Comparison of ENCODE assay signal across 29 cellular contexts in the genomic region with DNA sequence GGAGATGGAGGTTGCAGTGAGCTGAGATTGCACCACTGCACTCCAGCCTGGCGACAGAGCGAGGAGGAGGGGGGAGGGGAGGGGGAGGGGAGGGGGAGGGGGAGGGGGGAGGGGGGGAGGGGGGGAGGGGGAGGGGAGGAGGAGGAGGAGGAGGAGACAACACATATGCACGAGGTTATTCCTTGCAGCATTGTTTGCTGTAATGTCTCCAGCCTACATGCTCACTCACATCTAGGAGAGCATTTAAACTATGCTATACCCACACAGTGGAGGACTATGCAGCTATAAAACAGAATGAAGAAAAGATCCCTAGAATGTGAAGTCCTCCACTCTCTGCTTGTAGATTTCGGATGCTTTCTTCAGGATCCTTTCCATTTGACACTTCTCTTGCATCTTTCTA. TPM values are rescaled to one million over a fixed set of nuclear protein-coding genes. Genes with fewer than 3 reads are reported as not detected.
DNase-seq lines count a peak whose midpoint lies in the region; ATAC-seq, FAIRE-seq and TF ChIP-seq lines count a peak whose summit lies in the region.
"Had no signal": no experiment of that assay in that cellular context is flagged by ENCODE, and none has a peak within 500 bp of the region (broad histone marks: within the 10 kb centered on the region; RNA-seq: fewer than 3 reads in every experiment).

No MANE protein-coding gene starts in this region.

- no peaks in the 10 kb centered on the region for H3K4me1 Mint-ChIP-seq in activated T-helper 1 cell treated with anti-CD3 and anti-CD28 coated beads, Interleukin-12 subunit alpha, Interleukin-12 subunit beta, Interleukin-2, Interleukin-4 antibody, amounts not matched to agents 30 ng/mL and 10 ng/mL and 1 ng/mL, durations not matched to agents 14 hours and 24 hours and 36 hours (ENCODE audit: low read depth)
- no peaks in the 10 kb centered on the region for H3K4me1 Mint-ChIP-seq in stimulated activated memory B cell treated with anti-CD40 and anti-IgM and Interleukin-4, amounts not matched to agents 10 μg/mL and 1 μg/mL and 100 μg/mL, for 72 hours

- H2AFZ ChIP-seq in HepG2 (ENCODE audit: low read length) = no peak overlapping the region
- H2AFZ ChIP-seq in smooth muscle cell (ENCODE audit: low read depth) = no peak overlapping the region
- H2AFZ ChIP-seq: PC-9 had no signal

- CTCF ChIA-PET in HepG2 (lab: Yijun Ruan, JAX; ENCODE audit: low intra/inter-chr PET ratio, low total read pairs) = no interaction called here

- intact Hi-C loops in HepG2 (cut with micrococcal nuclease; ENCODE audit: unreplicated experiment) (no loop called here), right lobe of liver (cut with DNase I) (no loop called here)
- intact Hi-C loops in activated T-helper 1 cell treated with anti-CD3 and anti-CD28 coated beads, Interleukin-12 subunit alpha, Interleukin-12 subunit beta, Interleukin-2, Interleukin-4 antibody, amounts not matched to agents 30 ng/mL and 10 ng/mL and 1 ng/mL, durations not matched to agents 14 hours and 24 hours and 36 hours (cut with micrococcal nuclease) = no loop called here

- H3K9ac ChIP-seq in HepG2 (ENCODE audit: insufficient read depth, low read depth, low read length) (no peak overlapping the region), smooth muscle cell (ENCODE audit: low read depth) (no peak overlapping the region)
- H3K9ac ChIP-seq: BLaER1 had no signal

- no peak for FAIRE-seq in HepG2 (lab: Jason Lieb, UNC)
- FAIRE-seq: A204.1, G401.6 had no signal

- no peaks in the 10 kb centered on the region for H3K36me3 ChIP-seq in HepG2 (replicated peaks in 1 of 2; ENCODE audit: control insufficient read depth in 1 of 2, insufficient read depth in 2 of 2, low read length in 2 of 2)
- H3K36me3 ChIP-seq in right lobe of liver = no peaks in the 10 kb centered on the region
- no peaks in the 10 kb centered on the region for H3K36me3 ChIP-seq in smooth muscle cell (ENCODE audit: low read depth)
- H3K36me3 ChIP-seq: BLaER1 had no signal

- H3K27me3 ChIP-seq in HepG2 (ENCODE audit: control insufficient read depth in 1 of 2, insufficient read depth in 2 of 2, low read length in 2 of 2) (no peaks in the 10 kb centered on the region), right lobe of liver (no peaks in the 10 kb centered on the region), smooth muscle cell (ENCODE audit: low read depth) (no peaks in the 10 kb centered on the region)
- H3K27me3 ChIP-seq: BLaER1 had no signal

- H3F3A ChIP-seq in smooth muscle cell (ENCODE audit: low read depth) = no peaks in the 10 kb centered on the region

- H3K4me3 Mint-ChIP-seq in activated T-helper 1 cell treated with anti-CD3 and anti-CD28 coated beads, Interleukin-12 subunit alpha, Interleukin-12 subunit beta, Interleukin-2, Interleukin-4 antibody, amounts not matched to agents 30 ng/mL and 10 ng/mL and 1 ng/mL, durations not matched to agents 14 hours and 24 hours and 36 hours = no peak overlapping the region
- H3K4me3 Mint-ChIP-seq in stimulated activated memory B cell treated with anti-CD40 and anti-IgM and Interleukin-4, amounts not matched to agents 10 μg/mL and 1 μg/mL and 100 μg/mL, for 72 hours = no peak overlapping the region
- H3K4me3 Mint-ChIP-seq: CD4-positive, CD25-positive, alpha-beta regulatory T cell had no signal

- WGBS in HepG2 (ENCODE audit: low lambda C conversion rate) = 67% methylated on average over 4 of the region's 4 CpGs
- WGBS in right lobe of liver (ENCODE audit: insufficient coverage, low coverage, low lambda C conversion rate, missing lambda C conversion rate) = 53% methylated on average over 3 of the region's 4 CpGs
- 100% methylated on average over 1 of the region's 4 CpGs for WGBS in smooth muscle cell (ENCODE audit: low lambda C conversion rate)

- H3K9me3 Mint-ChIP-seq in activated T-helper 1 cell treated with anti-CD3 and anti-CD28 coated beads, Interleukin-12 subunit alpha, Interleukin-12 subunit beta, Interleukin-2, Interleukin-4 antibody, amounts not matched to agents 30 ng/mL and 10 ng/mL and 1 ng/mL, durations not matched to agents 14 hours and 24 hours and 36 hours = peaks cover 6% of the 10 kb centered on the region
- H3K9me3 Mint-ChIP-seq in stimulated activated memory B cell treated with anti-CD40 and anti-IgM and Interleukin-4, amounts not matched to agents 10 μg/mL and 1 μg/mL and 100 μg/mL, for 72 hours = no peaks in the 10 kb centered on the region

- H3K4me2 ChIP-seq in HepG2 (ENCODE audit: low read depth, low read length) (no peak overlapping the region), smooth muscle cell (no peak overlapping the region)
- H3K4me2 ChIP-seq: PC-9 had no signal

- H3K9me3 ChIP-seq in HepG2 (ENCODE audit: low read length) = no peaks in the 10 kb centered on the region
- H3K9me3 ChIP-seq in right lobe of liver = no peaks in the 10 kb centered on the region
- H3K9me3 ChIP-seq in smooth muscle cell (replicated peaks; ENCODE audit: low read depth) = no peaks in the 10 kb centered on the region
- H3K9me3 ChIP-seq: BLaER1 had no signal

- no peak for DNase-seq in HepG2 (ENCODE audit: low spot score)
- DNase-seq in right lobe of liver = no peak
- DNase-seq in activated T-helper 1 cell treated with anti-CD3 and anti-CD28 coated beads, Interleukin-12 subunit alpha, Interleukin-12 subunit beta, Interleukin-2, Interleukin-4 antibody, amounts not matched to agents 30 ng/mL and 10 ng/mL and 1 ng/mL, durations not matched to agents 14 hours and 24 hours and 36 hours (ENCODE audit: low spot score) = no peak
- no peak for DNase-seq in NCI-H1417 treated with DMSO at 0.1 percent for 48 hours (lab: John Stamatoyannopoulos, UW)
- no peak for DNase-seq in smooth muscle cell (lab: John Stamatoyannopoulos, UW; ENCODE audit: unreplicated experiment)
- DNase-seq: CD4-positive, CD25-positive, alpha-beta regulatory T cell; DMS153; GOT3; HCEC 1CT; Kasumi-1; MV-4-11; NCI-H1105 treated with DMSO at 0.1 percent for 48 hours; NCI-H2029; NCI-H2227 treated with DMSO at 0.1 percent for 48 hours; NCI-H526 treated with DMSO at 0.1 percent for 48 hours; PC-9; Right ventricle myocardium superior; RPMI8226 had no signal

- TF ChIP-seq EP300 in HepG2 (IDR thresholded peaks at IDR 0.05; ENCODE audit: low read depth in 2 of 2, low read length in 2 of 2) = no peak
- TF ChIP-seq EP300 in HepG2 (CRISPR knock-in tag; IDR thresholded peaks at IDR 0.05; ENCODE audit: borderline replicate concordance) = no peak

- peaks cover 1% of the 10 kb centered on the region for H3K27me3 Mint-ChIP-seq in activated T-helper 1 cell treated with anti-CD3 and anti-CD28 coated beads, Interleukin-12 subunit alpha, Interleukin-12 subunit beta, Interleukin-2, Interleukin-4 antibody, amounts not matched to agents 30 ng/mL and 10 ng/mL and 1 ng/mL, durations not matched to agents 14 hours and 24 hours and 36 hours (ENCODE audit: insufficient read depth)
- no peaks in the 10 kb centered on the region for H3K27me3 Mint-ChIP-seq in stimulated activated memory B cell treated with anti-CD40 and anti-IgM and Interleukin-4, amounts not matched to agents 10 μg/mL and 1 μg/mL and 100 μg/mL, for 72 hours
- H3K27me3 Mint-ChIP-seq: CD4-positive, CD25-positive, alpha-beta regulatory T cell had no signal

- TF ChIP-seq CTCF in HepG2 (CRISPR knock-in tag; IDR thresholded peaks at IDR 0.05) (no peak), right lobe of liver (IDR thresholded peaks at IDR 0.05) (no peak), smooth muscle cell (IDR thresholded peaks at IDR 0.05; ENCODE audit: borderline replicate concordance, insufficient read depth, poor library complexity, severe bottlenecking) (no peak)

- no TSS peak for BruUV-seq in HepG2 (replicated peaks; lab: Mats Ljungman, UMichigan)

- H3K27ac ChIP-seq in HepG2 (ENCODE audit: extremely low read length, insufficient read depth, low read length) = no peak overlapping the region
- no peak overlapping the region for H3K27ac ChIP-seq in right lobe of liver
- H3K27ac ChIP-seq in cingulate gyrus (ENCODE audit: low read depth, low read length) = peak overlapping the region; percentile 39
- no peak overlapping the region for H3K27ac ChIP-seq in smooth muscle cell (ENCODE audit: low read depth)
- H3K27ac ChIP-seq: BLaER1, HL-60, PC-9 had no signal

- H3K4me3 ChIP-seq in HepG2 (replicated peaks in 1 of 3; ENCODE audit: insufficient read depth in 1 of 3, low read depth in 2 of 3, low read length in 3 of 3) (no peak overlapping the region), right lobe of liver (no peak overlapping the region), smooth muscle cell (no peak overlapping the region)
- H3K4me3 ChIP-seq: BLaER1, PC-9 had no signal

- peaks cover 1% of the 10 kb centered on the region for H3K36me3 Mint-ChIP-seq in activated T-helper 1 cell treated with anti-CD3 and anti-CD28 coated beads, Interleukin-12 subunit alpha, Interleukin-12 subunit beta, Interleukin-2, Interleukin-4 antibody, amounts not matched to agents 30 ng/mL and 10 ng/mL and 1 ng/mL, durations not matched to agents 14 hours and 24 hours and 36 hours (ENCODE audit: low read depth)
- H3K36me3 Mint-ChIP-seq in stimulated activated memory B cell treated with anti-CD40 and anti-IgM and Interleukin-4, amounts not matched to agents 10 μg/mL and 1 μg/mL and 100 μg/mL, for 72 hours = no peaks in the 10 kb centered on the region

- no peak for TF ChIP-seq RAD21 in HepG2 (CRISPR knock-in tag; IDR thresholded peaks at IDR 0.05)

- H4K20me1 ChIP-seq in HepG2 (ENCODE audit: insufficient read depth, low read length) = no peaks in the 10 kb centered on the region
- no peaks in the 10 kb centered on the region for H4K20me1 ChIP-seq in smooth muscle cell (ENCODE audit: low read depth)
- H4K20me1 ChIP-seq: BLaER1 had no signal

- TF ChIP-seq POLR2A in HepG2 (IDR thresholded peaks at IDR 0.05; ENCODE audit: insufficient read depth in 1 of 2, low read depth in 2 of 2, low read length in 2 of 2) = no peak
- TF ChIP-seq POLR2A in right lobe of liver (IDR thresholded peaks at IDR 0.05) = no peak

- no peaks in the 10 kb centered on the region for H3K4me1 ChIP-seq in HepG2 (ENCODE audit: insufficient read depth, low read length)
- H3K4me1 ChIP-seq in right lobe of liver = no peaks in the 10 kb centered on the region
- no peaks in the 10 kb centered on the region for H3K4me1 ChIP-seq in smooth muscle cell (ENCODE audit: low read depth)

- H3K79me2 ChIP-seq in HepG2 (ENCODE audit: insufficient read depth, low read length) (no peaks in the 10 kb centered on the region), smooth muscle cell (ENCODE audit: low read depth) (no peaks in the 10 kb centered on the region)

- in situ Hi-C loops in HepG2 (cut with HindIII; ENCODE audit: extremely low pct_ligation_motif_present, low pct_unique_long_range_greater_than_20kb) = no loop called here

- peak overlapping the region; percentile 58 for H3K27ac Mint-ChIP-seq in activated T-helper 1 cell treated with anti-CD3 and anti-CD28 coated beads, Interleukin-12 subunit alpha, Interleukin-12 subunit beta, Interleukin-2, Interleukin-4 antibody, amounts not matched to agents 30 ng/mL and 10 ng/mL and 1 ng/mL, durations not matched to agents 14 hours and 24 hours and 36 hours
- no peak overlapping the region for H3K27ac Mint-ChIP-seq in stimulated activated memory B cell treated with anti-CD40 and anti-IgM and Interleukin-4, amounts not matched to agents 10 μg/mL and 1 μg/mL and 100 μg/mL, for 72 hours
- H3K27ac Mint-ChIP-seq: CD4-positive, CD25-positive, alpha-beta regulatory T cell had no signal

- ATAC-seq in HepG2 = no peak
- no peak for ATAC-seq in right lobe of liver
- ATAC-seq in stimulated activated memory B cell treated with anti-CD40 and anti-IgM and Interleukin-4, amounts not matched to agents 10 μg/mL and 1 μg/mL and 100 μg/mL, for 72 hours = no peak

- POLR2A ChIA-PET in HepG2 (lab: Yijun Ruan, JAX) = no interaction called here

RNA-seq across cellular contexts. Expression of gene HIGD1C, which starts 3.5 kb away (rescaled TPM):
- not detected in 2 replicates for total RNA-seq in HepG2 (2016; rRNA removed; fragmentation: Illumina TruSeq; extraction: Trizol)
- not detected in 2 replicates for total RNA-seq in HepG2 (2016; cell fraction: cytosol; rRNA removed; fragmentation: Illumina TruSeq; extraction: Trizol; ENCODE audit: low read depth)
- total RNA-seq in HepG2 (2016; cell fraction: insoluble cytoplasmic fraction; rRNA removed; fragmentation: Illumina TruSeq; extraction: Trizol) = not detected in 2 replicates
- not detected in 2 replicates for total RNA-seq in HepG2 (2016; cell fraction: membrane; rRNA removed; fragmentation: Illumina TruSeq; extraction: Trizol)
- total RNA-seq in HepG2 (2016; cell fraction: nucleus; rRNA removed; fragmentation: Illumina TruSeq; extraction: Trizol) = not detected in 2 replicates
- not detected in 2 replicates for polyA plus RNA-seq in HepG2 (2011; rRNA removed)
- polyA plus RNA-seq in HepG2 (2011; cell fraction: cytosol; rRNA removed) = not detected in 2 replicates
- polyA plus RNA-seq in HepG2 (2011; cell fraction: nucleus; rRNA removed) = not detected in 2 replicates
- polyA plus RNA-seq in HepG2 (2012) = not detected in 2 replicates
- polyA plus RNA-seq in HepG2 (2016; cell fraction: cytosol; fragmentation: Illumina TruSeq; extraction: Trizol; ENCODE audit: low read depth) = not detected in 2 replicates
- polyA plus RNA-seq in HepG2 (2016; cell fraction: insoluble cytoplasmic fraction; fragmentation: Illumina TruSeq; extraction: Trizol; ENCODE audit: low read depth) = not detected in 2 replicates
- polyA plus RNA-seq in HepG2 (2016; cell fraction: membrane; fragmentation: Illumina TruSeq; extraction: Trizol; ENCODE audit: low read depth) = not detected in 2 replicates
- polyA plus RNA-seq in HepG2 (2016; cell fraction: nucleus; fragmentation: Illumina TruSeq; extraction: Trizol; ENCODE audit: insufficient read depth, low read depth) = not detected in 2 replicates
- not detected in 2 replicates for polyA minus RNA-seq in HepG2 (2011; rRNA and poly(A)+ RNA removed; ENCODE audit: low replicate concordance)
- not detected in 2 replicates for polyA minus RNA-seq in HepG2 (2011; cell fraction: cytosol; rRNA and poly(A)+ RNA removed)
- polyA minus RNA-seq in HepG2 (2011; cell fraction: nucleus; rRNA and poly(A)+ RNA removed) = not detected in 2 replicates
- total RNA-seq in right lobe of liver = not detected
- total RNA-seq in activated T-helper 1 cell treated with anti-CD3 and anti-CD28 coated beads, Interleukin-12 subunit alpha, Interleukin-12 subunit beta, Interleukin-2, Interleukin-4 antibody, amounts not matched to agents 30 ng/mL and 10 ng/mL and 1 ng/mL, durations not matched to agents 14 hours and 24 hours and 36 hours = not detected in 2 replicates
- not detected in 2 replicates for total RNA-seq in smooth muscle cell
- polyA plus RNA-seq in smooth muscle cell = not detected in 2 replicates
- total RNA-seq: CD4-positive, CD25-positive, alpha-beta regulatory T cell; Daoy; MCF 10A; NCI-H460; PC-9; Right ventricle myocardium superior; SK-MEL-5 had no signal
- polyA plus RNA-seq: AG04450; CD4-positive, CD25-positive, alpha-beta regulatory T cell had no signal
